Comparison of ENCODE assay signal across 25 cellular contexts in the genomic region with DNA sequence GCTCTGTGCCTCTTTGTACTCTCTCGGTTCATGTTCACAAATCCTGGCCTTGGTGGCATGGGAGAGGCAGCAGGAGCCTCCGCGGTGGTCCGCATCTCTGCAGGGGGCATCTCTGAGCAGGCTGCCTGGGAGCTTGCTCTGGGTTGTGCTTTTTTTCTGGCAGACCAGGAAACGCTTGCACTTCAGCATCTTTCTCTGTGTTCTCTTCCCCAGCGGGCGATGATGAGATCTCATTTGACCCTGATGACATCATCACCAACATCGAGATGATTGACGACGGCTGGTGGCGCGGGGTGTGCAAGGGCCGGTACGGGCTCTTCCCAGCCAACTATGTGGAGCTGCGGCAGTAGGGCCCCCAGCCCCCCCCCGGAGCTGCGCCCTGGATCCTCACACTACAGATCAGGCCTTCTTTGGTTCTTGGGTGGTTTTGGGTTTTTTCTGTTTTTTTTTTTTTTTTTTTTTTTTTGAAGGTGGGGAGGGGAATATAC.
"Had no signal": no experiment of that assay in that cellular context is flagged by ENCODE, and none has a peak within 500 bp of the region (broad histone marks: within the 10 kb centered on the region; RNA-seq: fewer than 3 reads in every experiment).

No MANE protein-coding gene starts in this region.

- ATAC-seq: activated CD4-positive, alpha-beta T cell treated with anti-CD3 and anti-CD28 coated beads for 36 hours; activated T-cell treated with anti-CD3 and anti-CD28 coated beads, Interleukin-2, amount 50 U/mL, for 4 hours; mucosa of descending colon; naive thymus-derived CD4-positive, alpha-beta T cell; sciatic nerve; stimulated activated memory B cell treated with anti-CD40 and anti-IgM and Interleukin-4, amounts not matched to agents 10 μg/mL and 1 μg/mL and 100 μg/mL, for 72 hours; WTC11 had no signal

- H3K27ac ChIP-seq: heart left ventricle, ovary, stomach, transverse colon had no signal

- FAIRE-seq: endometrium, islet of Langerhans, urothelium cell line had no signal

- DNase-seq: activated CD4-positive, alpha-beta T cell treated with anti-CD3 and anti-CD28 coated beads for 36 hours; activated CD4-positive, alpha-beta T cell treated with anti-CD3 and anti-CD28 coated beads, Interleukin-2, amount 50 U/mL, for 4 hours; activated CD8-positive, alpha-beta memory T cell treated with anti-CD3 and anti-CD28 coated beads for 24 hours; activated CD8-positive, alpha-beta memory T cell treated with anti-CD3 and anti-CD28 coated beads, Interleukin-2, amount 50 U/mL, for 4 hours; activated naive CD4-positive, alpha-beta T cell treated with anti-CD3 and anti-CD28 coated beads for 36 hours; activated naive CD8-positive, alpha-beta T cell treated with anti-CD3 and anti-CD28 coated beads, Interleukin-2, amount 10 ng/mL, durations not matched to agents 7 days and 5 days; activated T-cell treated with anti-CD3 and anti-CD28 coated beads, Interleukin-2, amount 50 U/mL, for 4 hours; effector CD4-positive, alpha-beta T cell; heart left ventricle; mucosa of descending colon; naive thymus-derived CD4-positive, alpha-beta T cell; ovary; stimulated activated CD4-positive, alpha-beta T cell treated with anti-CD3 and anti-CD28 coated beads, Interleukin-15, amount 100 ng/mL, for 24 hours; stomach; T1000; transverse colon had no signal

- H3K4me1 Mint-ChIP-seq: activated CD4-positive, alpha-beta T cell treated with anti-CD3 and anti-CD28 coated beads for 36 hours; activated naive CD8-positive, alpha-beta T cell treated with anti-CD3 and anti-CD28 coated beads, Interleukin-2, amount 10 ng/mL, durations not matched to agents 7 days and 5 days; naive thymus-derived CD4-positive, alpha-beta T cell had no signal

- H3K36me3 Mint-ChIP-seq: activated naive CD8-positive, alpha-beta T cell treated with anti-CD3 and anti-CD28 coated beads, Interleukin-2, amount 10 ng/mL, durations not matched to agents 7 days and 5 days had no signal

- H3K4me3 ChIP-seq: heart left ventricle, mucosa of descending colon, ovary, smooth muscle cell, stomach, transverse colon had no signal

- H3K27me3 Mint-ChIP-seq: activated CD4-positive, alpha-beta T cell treated with anti-CD3 and anti-CD28 coated beads for 36 hours had no signal

- H3K4me2 ChIP-seq: smooth muscle cell had no signal

- H3K27me3 ChIP-seq: heart left ventricle, ovary, stomach, transverse colon had no signal

- H3K4me1 ChIP-seq: stomach, transverse colon had no signal

- H3K27ac Mint-ChIP-seq: activated CD4-positive, alpha-beta T cell treated with anti-CD3 and anti-CD28 coated beads for 36 hours; activated naive CD4-positive, alpha-beta T cell treated with anti-CD3 and anti-CD28 coated beads for 36 hours; activated naive CD8-positive, alpha-beta T cell treated with anti-CD3 and anti-CD28 coated beads, Interleukin-2, amount 10 ng/mL, durations not matched to agents 7 days and 5 days; activated T-helper 2 cell treated with anti-CD3 and anti-CD28 coated beads, Interferon-gamma antibody, Interleukin-2, Interleukin-4, amounts not matched to agents 10 μg/mL and 5 μg/mL and 100 μg/mL, durations not matched to agents 14 hours and 24 hours and 36 hours; naive thymus-derived CD4-positive, alpha-beta T cell; stimulated activated memory B cell treated with anti-CD40 and anti-IgM and Interleukin-4, amounts not matched to agents 10 μg/mL and 1 μg/mL and 100 μg/mL, for 72 hours; T-helper 1 cell treated with Interleukin-12 subunit alpha and Interleukin-12 subunit beta and Interleukin-4 antibody, amounts not matched to agents 30 μg/mL and 1 μg/mL, for 36 hours; WTC11 had no signal

- H3K36me3 ChIP-seq: ovary had no signal

- H3K9me3 ChIP-seq: heart left ventricle, mucosa of descending colon, ovary, stomach, transverse colon had no signal

- H3K9me3 Mint-ChIP-seq: activated naive CD4-positive, alpha-beta T cell treated with anti-CD3 and anti-CD28 coated beads for 36 hours; activated naive CD8-positive, alpha-beta T cell treated with anti-CD3 and anti-CD28 coated beads, Interleukin-2, amount 10 ng/mL, durations not matched to agents 7 days and 5 days; activated T-cell treated with anti-CD3 and anti-CD28 coated beads, Interleukin-2, amount 50 U/mL, for 4 hours; activated T-helper 2 cell treated with anti-CD3 and anti-CD28 coated beads, Interferon-gamma antibody, Interleukin-2, Interleukin-4, amounts not matched to agents 10 μg/mL and 5 μg/mL and 100 μg/mL, durations not matched to agents 14 hours and 24 hours and 36 hours; naive thymus-derived CD4-positive, alpha-beta T cell; T-helper 1 cell treated with Interleukin-12 subunit alpha and Interleukin-12 subunit beta and Interleukin-4 antibody, amounts not matched to agents 30 μg/mL and 1 μg/mL, for 36 hours had no signal

- H3K4me3 Mint-ChIP-seq: activated CD4-positive, alpha-beta T cell treated with anti-CD3 and anti-CD28 coated beads for 36 hours; activated naive CD4-positive, alpha-beta T cell treated with anti-CD3 and anti-CD28 coated beads for 36 hours; activated naive CD8-positive, alpha-beta T cell treated with anti-CD3 and anti-CD28 coated beads, Interleukin-2, amount 10 ng/mL, durations not matched to agents 7 days and 5 days; activated T-cell treated with anti-CD3 and anti-CD28 coated beads, Interleukin-2, amount 50 U/mL, for 4 hours; naive thymus-derived CD4-positive, alpha-beta T cell; stimulated activated memory B cell treated with anti-CD40 and anti-IgM and Interleukin-4, amounts not matched to agents 10 μg/mL and 1 μg/mL and 100 μg/mL, for 72 hours; T-helper 1 cell treated with Interleukin-12 subunit alpha and Interleukin-12 subunit beta and Interleukin-4 antibody, amounts not matched to agents 30 μg/mL and 1 μg/mL, for 36 hours; WTC11 had no signal
